Comparison of ENCODE assay signal across 7 cellular contexts in the genomic region with DNA sequence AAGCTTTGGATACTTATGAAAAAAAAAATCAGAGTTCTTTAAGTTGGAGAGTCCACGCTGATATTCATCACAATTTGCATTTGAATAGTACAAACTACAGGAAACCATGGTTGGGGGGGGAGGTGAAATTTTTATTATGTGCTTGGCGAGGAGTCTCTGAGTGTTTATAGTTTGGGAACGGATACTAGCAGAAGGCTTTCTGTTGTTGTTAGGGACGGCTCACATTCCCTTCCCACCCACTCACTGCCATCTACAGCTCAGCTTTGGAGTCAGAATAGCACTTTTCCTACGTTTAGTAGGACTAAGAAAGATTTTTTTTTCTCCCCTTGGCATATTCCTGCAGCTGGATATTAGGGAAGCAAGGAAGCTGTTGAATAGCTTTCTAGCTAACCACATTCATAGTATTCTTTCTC.
DNase-seq lines count a peak whose midpoint lies in the region; ATAC-seq, FAIRE-seq and TF ChIP-seq lines count a peak whose summit lies in the region.

No MANE protein-coding gene starts in this region.

- 0 out of 2 replicates have a peak, but pooled peaks cover 8% of the 10 kb centered on the region for H3K9me3 ChIP-seq in NT2/D1 (ENCODE audit: insufficient read depth, low read length)
- no peaks in the 10 kb centered on the region for H3K9me3 ChIP-seq in left lung

- no peak for TF ChIP-seq CTCF in left lung (IDR thresholded peaks at IDR 0.05)

- intact Hi-C loops in left lung (cut with DNase I): no loop called here

- H3K27me3 ChIP-seq in NT2/D1 (ENCODE audit: insufficient read depth, insufficient read length): no peaks in the 10 kb centered on the region
- H3K27me3 ChIP-seq in left lung: no peaks in the 10 kb centered on the region

- DNase-seq in GM19239 (ENCODE audit: insufficient read length, low spot score) (no peak), NT2/D1 (ENCODE audit: low read depth, low spot score) (peak; percentile 44), caudate nucleus (lab: John Stamatoyannopoulos, UW) (peak in 3 of 61 donors; percentile 2 to 9 (median 7)), left lung (no peak), superior temporal gyrus (ENCODE audit: extremely low spot score) (peak; percentile 59)
- no peak for DNase-seq in stimulated activated CD4-positive, alpha-beta T cell treated with anti-CD3 and anti-CD28 coated beads, Interleukin-15, amount 100 ng/mL, for 24 hours

- H3K27ac ChIP-seq in caudate nucleus (ENCODE audit: low read depth, low read length) (peak overlapping the region; percentile 9), left lung (peak overlapping the region; percentile 89 to 92)

- peak; percentile 61 for ATAC-seq in left lung
- no peak for ATAC-seq in GM21381 (IDR thresholded peaks at IDR 0.05; ENCODE audit: unreplicated experiment)

- no peak overlapping the region for H3K4me3 ChIP-seq in NT2/D1 (ENCODE audit: insufficient read length, low read depth)
- H3K4me3 ChIP-seq in left lung: peak overlapping the region in 1 of 2 donors; percentile 16

- FAIRE-seq in GM19239 (lab: Jason Lieb, UNC): peak; percentile 8

- H3K36me3 ChIP-seq in NT2/D1 (ENCODE audit: insufficient read depth, insufficient read length, low read length) (no peaks in the 10 kb centered on the region), left lung (no peaks in the 10 kb centered on the region)

- H3K4me1 ChIP-seq in NT2/D1 (ENCODE audit: insufficient read depth, insufficient read length) (no peaks in the 10 kb centered on the region), left lung (peaks cover 5 to 37% of the 10 kb centered on the region in 2 donors)

- peak overlapping the region; percentile 29 for H3K9ac ChIP-seq in NT2/D1 (ENCODE audit: insufficient read length, low read depth)

Comparison
In these comparisons a context has a peak if more than half of its experiments do, and no peak if none do; other contexts are left out.
1. DNase-seq: peak in NT2/D1 (single experiment) and superior temporal gyrus (single experiment); none in GM19239 (single experiment), left lung (0 of 2) and stimulated activated CD4-positive, alpha-beta T cell treated with anti-CD3 and anti-CD28 coated beads, Interleukin-15, amount 100 ng/mL, for 24 hours (single experiment).